In the genomic region with DNA sequence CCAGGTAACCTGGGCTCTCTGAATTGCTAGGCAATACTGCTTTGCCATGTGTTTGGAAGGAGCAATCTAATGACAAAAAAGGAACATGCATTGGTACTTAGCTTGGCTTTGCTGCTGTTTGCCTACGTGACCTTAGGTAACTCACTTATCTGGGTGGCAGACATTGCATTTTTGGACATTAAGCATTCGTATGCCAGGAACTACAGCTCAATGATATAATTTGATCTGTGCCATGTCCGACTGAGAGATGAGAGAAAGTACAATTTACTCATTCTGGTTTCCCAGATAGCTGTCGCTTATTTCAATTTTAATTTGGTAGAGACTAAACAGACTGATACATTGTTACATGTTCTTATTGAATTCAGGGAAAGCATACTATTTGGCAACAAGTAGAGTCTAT, we compare ENCODE assay signal across 31 cellular contexts.
"Had no signal": no experiment of that assay in that cellular context is flagged by ENCODE, and none has a peak within 500 bp of the region (broad histone marks: within the 10 kb centered on the region; RNA-seq: fewer than 3 reads in every experiment).

No MANE protein-coding gene starts in this region.

- H3K36me3 Mint-ChIP-seq: naive B cell; naive thymus-derived CD8-positive, alpha-beta T cell; natural killer cell treated with Interleukin-12 subunit alpha and Interleukin-12 subunit beta and Interleukin-15 and Interleukin-18, amount 100 ng/mL, for 72 hours; stimulated activated effector memory CD8-positive, alpha-beta T cell treated with anti-CD3 and anti-CD28 coated beads, Interleukin-12 subunit alpha, Interleukin-12 subunit beta, amount 100 ng/mL, for 72 hours; type B pancreatic cell had no signal

- H3K36me3 ChIP-seq: neutrophil, ovary, right lobe of liver, sigmoid colon, suprapubic skin, tibial nerve, upper lobe of right lung, uterus had no signal

- H3K4me3 Mint-ChIP-seq: naive B cell; naive thymus-derived CD8-positive, alpha-beta T cell; natural killer cell treated with Interleukin-12 subunit alpha and Interleukin-12 subunit beta and Interleukin-15 and Interleukin-18, amount 100 ng/mL, for 72 hours; nephron progenitor cell; neural crest cell; stimulated activated effector memory CD8-positive, alpha-beta T cell treated with anti-CD3 and anti-CD28 coated beads, Interleukin-12 subunit alpha, Interleukin-12 subunit beta, amount 100 ng/mL, for 72 hours; stimulated activated naive CD8-positive, alpha-beta T cell treated with anti-CD3 and anti-CD28 coated beads, Interleukin-15, amount 100 ng/mL, for 72 hours; type B pancreatic cell had no signal

- H3K4me3 ChIP-seq: ovary, psoas muscle, right lobe of liver, sigmoid colon, suprapubic skin, testis, tibial nerve, upper lobe of right lung, uterus had no signal

- DNase-seq: naive B cell; naive thymus-derived CD8-positive, alpha-beta T cell; nephron progenitor cell; nucleus accumbens; ovary; posterior cingulate gyrus; psoas muscle; right cardiac atrium; right lobe of liver; sigmoid colon; small intestine; stimulated activated CD4-positive, alpha-beta T cell treated with anti-CD3 and anti-CD28 coated beads, Interleukin-15, amount 100 ng/mL, for 24 hours; stimulated activated CD4-positive, alpha-beta T cell treated with anti-CD3 and anti-CD28 coated beads, Interleukin-2, amount 100 ng/mL, for 24 hours; stimulated activated CD4-positive, alpha-beta T cell treated with anti-CD3 and anti-CD28 coated beads, Interleukin-2, amount 100 ng/mL, for 48 hours; stimulated activated CD4-positive, alpha-beta T cell treated with anti-CD3 and anti-CD28 coated beads, Interleukin-4, amount 100 ng/mL, for 24 hours; stimulated activated naive CD4-positive, alpha-beta T cell; stimulated activated naive CD8-positive, alpha-beta T cell treated with anti-CD3 and anti-CD28 coated beads, Interleukin-15, amount 100 ng/mL, for 72 hours; stimulated activated naive CD8-positive, alpha-beta T cell treated with anti-CD3 and anti-CD28 coated beads, Interleukin-15, Interleukin-2, amounts not matched to agents 100 U/mL and 50 U/mL, for 24 hours; substantia nigra; testis; upper lobe of right lung; uterus had no signal

- H3K4me1 ChIP-seq: parathyroid adenoma, psoas muscle, right lobe of liver, sigmoid colon, suprapubic skin, testis, tibial nerve, upper lobe of right lung, uterus had no signal

- H3K27ac Mint-ChIP-seq: naive B cell; naive thymus-derived CD8-positive, alpha-beta T cell; natural killer cell treated with Interleukin-12 subunit alpha and Interleukin-12 subunit beta and Interleukin-15 and Interleukin-18, amount 100 ng/mL, for 72 hours; nephron progenitor cell; progenitor cell of endocrine pancreas; stimulated activated effector memory CD8-positive, alpha-beta T cell treated with anti-CD3 and anti-CD28 coated beads, Interleukin-12 subunit alpha, Interleukin-12 subunit beta, amount 100 ng/mL, for 72 hours; stimulated activated naive CD8-positive, alpha-beta T cell treated with anti-CD3 and anti-CD28 coated beads, Interleukin-15, amount 100 ng/mL, for 72 hours; type B pancreatic cell had no signal

- H3K27ac ChIP-seq: neutrophil, ovary, parathyroid adenoma, psoas muscle, right lobe of liver, sigmoid colon, suprapubic skin, testis, tibial nerve, upper lobe of right lung, uterus had no signal

- H3K9me3 ChIP-seq: neutrophil, ovary, psoas muscle, right lobe of liver, sigmoid colon, suprapubic skin, testis, tibial nerve, upper lobe of right lung, uterus had no signal

- H3K27me3 Mint-ChIP-seq: progenitor cell of endocrine pancreas had no signal

- FAIRE-seq: small intestine had no signal

- ATAC-seq: naive thymus-derived CD8-positive, alpha-beta T cell; natural killer cell treated with Interleukin-12 subunit alpha and Interleukin-12 subunit beta and Interleukin-15 and Interleukin-18, amount 100 ng/mL, for 72 hours; psoas muscle; right cardiac atrium; right lobe of liver; stimulated activated effector memory CD8-positive, alpha-beta T cell treated with anti-CD3 and anti-CD28 coated beads, Interleukin-12 subunit alpha, Interleukin-12 subunit beta, amount 100 ng/mL, for 72 hours; stimulated activated naive CD8-positive, alpha-beta T cell treated with anti-CD3 and anti-CD28 coated beads, Interleukin-15, amount 100 ng/mL, for 72 hours; stimulated activated naive CD8-positive, alpha-beta T cell treated with anti-CD3 and anti-CD28 coated beads, Interleukin-15, Interleukin-2, amounts not matched to agents 100 U/mL and 50 U/mL, for 24 hours; upper lobe of right lung had no signal

- H3K4me1 Mint-ChIP-seq: naive B cell; naive thymus-derived CD8-positive, alpha-beta T cell; neural crest cell; stimulated activated effector memory CD8-positive, alpha-beta T cell treated with anti-CD3 and anti-CD28 coated beads, Interleukin-12 subunit alpha, Interleukin-12 subunit beta, amount 100 ng/mL, for 72 hours; stimulated activated naive CD8-positive, alpha-beta T cell treated with anti-CD3 and anti-CD28 coated beads, Interleukin-15, amount 100 ng/mL, for 72 hours had no signal

- H3K27me3 ChIP-seq: ovary, right lobe of liver, sigmoid colon, suprapubic skin, testis, tibial nerve, upper lobe of right lung, uterus had no signal

- H3K9me3 Mint-ChIP-seq: naive B cell; naive thymus-derived CD8-positive, alpha-beta T cell; natural killer cell treated with Interleukin-12 subunit alpha and Interleukin-12 subunit beta and Interleukin-15 and Interleukin-18, amount 100 ng/mL, for 72 hours; nephron progenitor cell; neural crest cell; stimulated activated effector memory CD8-positive, alpha-beta T cell treated with anti-CD3 and anti-CD28 coated beads, Interleukin-12 subunit alpha, Interleukin-12 subunit beta, amount 100 ng/mL, for 72 hours; stimulated activated naive CD8-positive, alpha-beta T cell treated with anti-CD3 and anti-CD28 coated beads, Interleukin-15, amount 100 ng/mL, for 72 hours; type B pancreatic cell had no signal
